In genomic region chr2:112706170-112706664, GRCh38 we compare ENCODE assay signal across 9 cellular contexts. TPM values are rescaled to one million over a fixed set of nuclear protein-coding genes. Genes with fewer than 3 reads are reported as not detected.
DNase-seq lines count a peak whose midpoint lies in the region; ATAC-seq, FAIRE-seq and TF ChIP-seq lines count a peak whose summit lies in the region.
"Had no signal": no experiment of that assay in that cellular context is flagged by ENCODE, and none has a peak within 500 bp of the region (broad histone marks: within the 10 kb centered on the region; RNA-seq: fewer than 3 reads in every experiment).

No MANE protein-coding gene starts in this region.

- peak overlapping the region; percentile 93 for H3K27ac Mint-ChIP-seq in activated T-helper 1 cell treated with anti-CD3 and anti-CD28 coated beads, Interleukin-12 subunit alpha, Interleukin-12 subunit beta, Interleukin-2, Interleukin-4 antibody, amounts not matched to agents 30 ng/mL and 10 ng/mL and 1 ng/mL, durations not matched to agents 14 hours and 24 hours and 36 hours

- H3K36me3 ChIP-seq in neutrophil, result no peaks in the 10 kb centered on the region

- H3K4me3 ChIP-seq in neutrophil (ENCODE audit: low read depth in 1 of 2, low read length in 1 of 2), result no peak overlapping the region

- H3K4me3 Mint-ChIP-seq in activated T-helper 1 cell treated with anti-CD3 and anti-CD28 coated beads, Interleukin-12 subunit alpha, Interleukin-12 subunit beta, Interleukin-2, Interleukin-4 antibody, amounts not matched to agents 30 ng/mL and 10 ng/mL and 1 ng/mL, durations not matched to agents 14 hours and 24 hours and 36 hours, result peak overlapping the region; percentile 79

- peaks cover 44 to 51% of the 10 kb centered on the region in 2 experiments for H3K4me1 ChIP-seq in neutrophil (ENCODE audit: control insufficient read depth in 1 of 2, insufficient read depth in 1 of 2, low read depth in 1 of 2, low read length in 1 of 2)

- peaks cover 3% of the 10 kb centered on the region for H3K9me3 Mint-ChIP-seq in activated T-helper 1 cell treated with anti-CD3 and anti-CD28 coated beads, Interleukin-12 subunit alpha, Interleukin-12 subunit beta, Interleukin-2, Interleukin-4 antibody, amounts not matched to agents 30 ng/mL and 10 ng/mL and 1 ng/mL, durations not matched to agents 14 hours and 24 hours and 36 hours

- peaks cover 72% of the 10 kb centered on the region for H3K4me1 Mint-ChIP-seq in activated T-helper 1 cell treated with anti-CD3 and anti-CD28 coated beads, Interleukin-12 subunit alpha, Interleukin-12 subunit beta, Interleukin-2, Interleukin-4 antibody, amounts not matched to agents 30 ng/mL and 10 ng/mL and 1 ng/mL, durations not matched to agents 14 hours and 24 hours and 36 hours (ENCODE audit: low read depth)

- DNase-seq in Kasumi-1 (lab: John Stamatoyannopoulos, UW), result peak; percentile 86 to 88
- peak; percentile 79 for DNase-seq in activated T-helper 1 cell treated with anti-CD3 and anti-CD28 coated beads, Interleukin-12 subunit alpha, Interleukin-12 subunit beta, Interleukin-2, Interleukin-4 antibody, amounts not matched to agents 30 ng/mL and 10 ng/mL and 1 ng/mL, durations not matched to agents 14 hours and 24 hours and 36 hours (ENCODE audit: low spot score)
- DNase-seq in HTR-8/SVneo (ENCODE audit: insufficient read length, low spot score), result no peak
- no peak for DNase-seq in NCI-H82 (lab: John Stamatoyannopoulos, UW)
- no peak for DNase-seq in NCI-H146 (lab: John Stamatoyannopoulos, UW)
- DNase-seq in D721Med (ENCODE audit: insufficient read length, low spot score), result no peak

- no peaks in the 10 kb centered on the region for H3K9me3 ChIP-seq in neutrophil

- no peaks in the 10 kb centered on the region for H3K27me3 Mint-ChIP-seq in activated T-helper 1 cell treated with anti-CD3 and anti-CD28 coated beads, Interleukin-12 subunit alpha, Interleukin-12 subunit beta, Interleukin-2, Interleukin-4 antibody, amounts not matched to agents 30 ng/mL and 10 ng/mL and 1 ng/mL, durations not matched to agents 14 hours and 24 hours and 36 hours (ENCODE audit: insufficient read depth)

- FAIRE-seq in HTR-8/SVneo (lab: Jason Lieb, UNC), result no peak
- no peak for FAIRE-seq in D721Med (lab: Jason Lieb, UNC)

- peak; percentile 39 for ATAC-seq in GM18868 (IDR thresholded peaks at IDR 0.05; ENCODE audit: unreplicated experiment)

- H3K27ac ChIP-seq in neutrophil, result peak overlapping the region; percentile 95
- H3K27ac ChIP-seq: epithelial cell of prostate had no signal

- intact Hi-C loops in activated T-helper 1 cell treated with anti-CD3 and anti-CD28 coated beads, Interleukin-12 subunit alpha, Interleukin-12 subunit beta, Interleukin-2, Interleukin-4 antibody, amounts not matched to agents 30 ng/mL and 10 ng/mL and 1 ng/mL, durations not matched to agents 14 hours and 24 hours and 36 hours (cut with micrococcal nuclease), result loop anchor here (1.0 to 2.0 kb wide), 3 partner anchors 75 to 451 kb away; no protein-coding TSS in a partner anchor

- H3K36me3 Mint-ChIP-seq in activated T-helper 1 cell treated with anti-CD3 and anti-CD28 coated beads, Interleukin-12 subunit alpha, Interleukin-12 subunit beta, Interleukin-2, Interleukin-4 antibody, amounts not matched to agents 30 ng/mL and 10 ng/mL and 1 ng/mL, durations not matched to agents 14 hours and 24 hours and 36 hours (ENCODE audit: low read depth), result peaks cover 9% of the 10 kb centered on the region

- H3K27me3 ChIP-seq in neutrophil, result no peaks in the 10 kb centered on the region

- TF ChIP-seq CTCF in neutrophil (IDR thresholded peaks at IDR 0.05) (no peak), D721Med (IDR thresholded peaks at IDR 0.05; ENCODE audit: insufficient read depth, missing control alignments) (no peak)

RNA-seq across cellular contexts. Expression of gene NT5DC4, which starts 14.6 kb away (rescaled TPM):
- total RNA-seq in activated T-helper 1 cell treated with anti-CD3 and anti-CD28 coated beads, Interleukin-12 subunit alpha, Interleukin-12 subunit beta, Interleukin-2, Interleukin-4 antibody, amounts not matched to agents 30 ng/mL and 10 ng/mL and 1 ng/mL, durations not matched to agents 14 hours and 24 hours and 36 hours, result not detected in 2 replicates

RNA-seq across cellular contexts. Expression of gene CKAP2L, which starts 58.2 kb away (rescaled TPM):
- 20.9 and 21.2 TPM in 2 replicates for total RNA-seq in activated T-helper 1 cell treated with anti-CD3 and anti-CD28 coated beads, Interleukin-12 subunit alpha, Interleukin-12 subunit beta, Interleukin-2, Interleukin-4 antibody, amounts not matched to agents 30 ng/mL and 10 ng/mL and 1 ng/mL, durations not matched to agents 14 hours and 24 hours and 36 hours

Comparison
In these comparisons a context has a peak if more than half of its experiments do, and no peak if none do; other contexts are left out.
1. DNase-seq: peak in Kasumi-1 (2 of 2) and activated T-helper 1 cell treated with anti-CD3 and anti-CD28 coated beads, Interleukin-12 subunit alpha, Interleukin-12 subunit beta, Interleukin-2, Interleukin-4 antibody, amounts not matched to agents 30 ng/mL and 10 ng/mL and 1 ng/mL, durations not matched to agents 14 hours and 24 hours and 36 hours (single experiment); none in HTR-8/SVneo (single experiment), NCI-H82 (single experiment), NCI-H146 (single experiment) and D721Med (single experiment).